In genomic region chr5:85838781-85839180, GRCh38 we compare ENCODE assay signal across 20 cellular contexts.
"Had no signal": no experiment of that assay in that cellular context is flagged by ENCODE, and none has a peak within 500 bp of the region (broad histone marks: within the 10 kb centered on the region; RNA-seq: fewer than 3 reads in every experiment).

No MANE protein-coding gene starts in this region.

- DNase-seq: stimulated activated CD4-positive, alpha-beta T cell treated with anti-CD3 and anti-CD28 coated beads, Interleukin-2, amount 100 ng/mL, for 48 hours; stimulated activated CD4-positive, alpha-beta T cell treated with anti-CD3 and anti-CD28 coated beads, Interleukin-4, amount 100 ng/mL, for 1 hour; stimulated activated CD4-positive, alpha-beta T cell treated with anti-CD3 and anti-CD28 coated beads, Interleukin-4, amount 100 ng/mL, for 24 hours; stimulated activated CD4-positive, alpha-beta T cell treated with anti-CD3 and anti-CD28 coated beads, Interleukin-4, amount 100 ng/mL, for 4 hours; stimulated activated CD8-positive, alpha-beta memory T cell treated with anti-CD3 and anti-CD28 coated beads, Interleukin-4, amount 100 ng/mL, for 48 hours; stimulated activated naive B cell treated with anti-CD40 and anti-IgM and Interleukin-4, amounts not matched to agents 10 μg/mL and 1 μg/mL and 100 μg/mL, for 72 hours; stimulated activated naive CD4-positive, alpha-beta T cell; stimulated activated naive CD4-positive, alpha-beta T cell treated with Interleukin-2 at 50 U/mL for 16 hours; stimulated activated naive CD8-positive, alpha-beta T cell treated with anti-CD3 and anti-CD28 coated beads, Interleukin-15, amount 100 ng/mL, for 72 hours; stimulated activated naive CD8-positive, alpha-beta T cell treated with anti-CD3 and anti-CD28 coated beads, Interleukin-15, Interleukin-2, amounts not matched to agents 100 U/mL and 50 U/mL, for 24 hours; stomach; substantia nigra; testis; thyroid gland; tibial artery; transverse colon; trophoblast cell; upper lobe of left lung; upper lobe of right lung; uterus had no signal
